In genomic region chr11:19164230-19164855, GRCh38 we compare ENCODE assay signal across 24 cellular contexts. TPM values are rescaled to one million over a fixed set of nuclear protein-coding genes. Genes with fewer than 3 reads are reported as not detected.
DNase-seq lines count a peak whose midpoint lies in the region; ATAC-seq lines count a peak whose summit lies in the region.
"Had no signal": no experiment of that assay in that cellular context is flagged by ENCODE, and none has a peak within 500 bp of the region (broad histone marks: within the 10 kb centered on the region; RNA-seq: fewer than 3 reads in every experiment).

No MANE protein-coding gene starts in this region.

- peaks cover 47% of the 10 kb centered on the region for H3K36me3 Mint-ChIP-seq in T-helper 2 cell treated with Interferon-gamma antibody and Interleukin-4, amounts not matched to agents 5 μg/mL and 100 μg/mL, for 36 hours (ENCODE audit: low read depth)

- H3K4me1 Mint-ChIP-seq in T-helper 2 cell treated with Interferon-gamma antibody and Interleukin-4, amounts not matched to agents 5 μg/mL and 100 μg/mL, for 36 hours (ENCODE audit: low read depth): peaks cover 7% of the 10 kb centered on the region

- intact Hi-C loops in sciatic nerve (cut with DNase I): no loop called here

- no peak for ATAC-seq in sciatic nerve
- ATAC-seq: heart right ventricle had no signal

- peak overlapping the region; percentile 40 for H3K27ac ChIP-seq in SJCRH30
- H3K27ac ChIP-seq: heart right ventricle, left ventricle myocardium inferior, right lobe of liver had no signal

- H3K27ac Mint-ChIP-seq in T-helper 2 cell treated with Interferon-gamma antibody and Interleukin-4, amounts not matched to agents 5 μg/mL and 100 μg/mL, for 36 hours: no peak overlapping the region
- H3K27ac Mint-ChIP-seq: activated naive CD4-positive, alpha-beta T cell treated with anti-CD3 and anti-CD28 coated beads, Interleukin-2, amount 10 ng/mL, durations not matched to agents 7 days and 5 days; nephron had no signal

- no peaks in the 10 kb centered on the region for H3K27me3 ChIP-seq in SJCRH30
- H3K27me3 ChIP-seq: heart right ventricle, right lobe of liver had no signal

- H3K4me3 ChIP-seq in SJCRH30: no peak overlapping the region
- H3K4me3 ChIP-seq: heart right ventricle, left ventricle myocardium inferior, right lobe of liver had no signal

- H3K27me3 Mint-ChIP-seq in T-helper 2 cell treated with Interferon-gamma antibody and Interleukin-4, amounts not matched to agents 5 μg/mL and 100 μg/mL, for 36 hours (ENCODE audit: low read depth): no peaks in the 10 kb centered on the region
- H3K27me3 Mint-ChIP-seq: activated naive CD4-positive, alpha-beta T cell treated with anti-CD3 and anti-CD28 coated beads, Interleukin-2, amount 10 ng/mL, durations not matched to agents 7 days and 5 days had no signal

- H3K4me3 Mint-ChIP-seq in T-helper 2 cell treated with Interferon-gamma antibody and Interleukin-4, amounts not matched to agents 5 μg/mL and 100 μg/mL, for 36 hours: no peak overlapping the region
- H3K4me3 Mint-ChIP-seq: activated naive CD4-positive, alpha-beta T cell treated with anti-CD3 and anti-CD28 coated beads, Interleukin-2, amount 10 ng/mL, durations not matched to agents 7 days and 5 days had no signal

- DNase-seq in NCI-H1092 (lab: John Stamatoyannopoulos, UW): peak; percentile 76
- peak; percentile 33 to 71 for DNase-seq in NCI-H187 (lab: John Stamatoyannopoulos, UW)
- peak; percentile 48 for DNase-seq in NCI-H2227 treated with DMSO at 0.1 percent for 48 hours (lab: John Stamatoyannopoulos, UW)
- DNase-seq in SJCRH30: peak in 1 of 2 experiments; percentile 61
- no peak for DNase-seq in stimulated activated CD4-positive, alpha-beta T cell treated with anti-CD3 and anti-CD28 coated beads, Interleukin-15, amount 100 ng/mL, for 24 hours
- no peak for DNase-seq in activated CD4-positive, alpha-beta T cell treated with anti-CD3 and anti-CD28 coated beads, Interleukin-2, amount 50 U/mL, for 4 hours
- no peak for DNase-seq in sciatic nerve (ENCODE audit: low spot score)
- DNase-seq in T-helper 2 cell treated with Interferon-gamma antibody and Interleukin-4, amounts not matched to agents 5 μg/mL and 100 μg/mL, for 36 hours (ENCODE audit: low spot score): no peak
- DNase-seq: activated CD4-positive, alpha-beta T cell treated with anti-CD3 and anti-CD28 coated beads for 1 hour; activated CD8-positive, alpha-beta memory T cell treated with anti-CD3 and anti-CD28 coated beads for 24 hours; activated naive CD4-positive, alpha-beta T cell treated with anti-CD3 and anti-CD28 coated beads, Interleukin-2, amount 10 ng/mL, durations not matched to agents 7 days and 5 days; activated T-cell treated with anti-CD3 and anti-CD28 coated beads, Interleukin-2, amount 50 U/mL, for 48 hours; AML-193; anterior cingulate cortex; heart right ventricle; left ventricle myocardium inferior; midbrain; MM.1S; NK-92 treated with Interleukin-12 subunit alpha and Interleukin-12 subunit beta, amount 100 ng/mL, for 24 hours; right lobe of liver; RPMI8226; substantia nigra had no signal

- no peaks in the 10 kb centered on the region for H3K9me3 ChIP-seq in SJCRH30 (replicated peaks)
- H3K9me3 ChIP-seq: heart right ventricle, left ventricle myocardium inferior, right lobe of liver had no signal

- H3K4me1 ChIP-seq in SJCRH30: peaks cover 35% of the 10 kb centered on the region

- no peaks in the 10 kb centered on the region for H3K9me3 Mint-ChIP-seq in T-helper 2 cell treated with Interferon-gamma antibody and Interleukin-4, amounts not matched to agents 5 μg/mL and 100 μg/mL, for 36 hours
- H3K9me3 Mint-ChIP-seq: activated naive CD4-positive, alpha-beta T cell treated with anti-CD3 and anti-CD28 coated beads, Interleukin-2, amount 10 ng/mL, durations not matched to agents 7 days and 5 days; nephron had no signal

- peaks cover 18% of the 10 kb centered on the region for H3K36me3 ChIP-seq in SJCRH30
- H3K36me3 ChIP-seq: right lobe of liver had no signal

RNA-seq across cellular contexts. Expression of gene CSRP3, which starts 37.4 kb away (rescaled TPM):
- 4.5 and 4.6 TPM in 2 replicates for total RNA-seq in SJCRH30 (2014; rRNA removed; shearing (Covaris generic))
- not detected for total RNA-seq in sciatic nerve
- total RNA-seq: dermis microvascular lymphatic vessel endothelial cell had no signal

RNA-seq across cellular contexts. Expression of gene ZDHHC13, which starts 47.4 kb away (rescaled TPM):
- 40.0 and 46.8 TPM in 2 replicates for total RNA-seq in SJCRH30 (2014; rRNA removed; shearing (Covaris generic))
- total RNA-seq in sciatic nerve: 5.8 TPM

Comparison
In these comparisons a context has a peak if more than half of its experiments do, and no peak if none do; other contexts are left out.
1. DNase-seq: peak in NCI-H1092 (single experiment), NCI-H187 (2 of 2) and NCI-H2227 treated with DMSO at 0.1 percent for 48 hours (single experiment); none in stimulated activated CD4-positive, alpha-beta T cell treated with anti-CD3 and anti-CD28 coated beads, Interleukin-15, amount 100 ng/mL, for 24 hours (single experiment), activated CD4-positive, alpha-beta T cell treated with anti-CD3 and anti-CD28 coated beads, Interleukin-2, amount 50 U/mL, for 4 hours (0 of 2), sciatic nerve (single experiment) and T-helper 2 cell treated with Interferon-gamma antibody and Interleukin-4, amounts not matched to agents 5 μg/mL and 100 μg/mL, for 36 hours (single experiment).